Comparison of ENCODE assay signal across 1 cellular context in the genomic region with DNA sequence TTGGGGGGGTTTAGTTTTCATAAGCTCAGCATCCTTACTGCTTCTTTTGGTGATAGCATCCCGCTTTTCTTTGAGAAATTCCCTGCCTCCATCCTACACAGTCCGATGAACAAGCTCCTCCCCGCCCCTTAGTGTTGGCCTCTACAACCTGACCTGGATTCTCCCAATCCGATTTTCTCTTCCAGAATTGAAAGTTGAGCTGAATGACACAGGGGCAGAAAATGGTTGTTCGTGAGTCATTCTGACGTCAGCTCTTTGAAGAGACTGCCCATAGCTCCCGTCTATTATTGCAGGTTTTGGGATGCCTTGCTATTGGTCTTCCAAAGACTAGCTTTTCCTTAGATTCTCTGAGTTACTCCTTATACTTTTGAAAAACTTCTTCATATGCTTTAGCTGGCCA.
TF ChIP-seq lines count a peak whose summit lies in the region.

No MANE protein-coding gene starts in this region.

TF ChIP-seq in HCT116, 20 proteins besides CTCF, POLR2A, EP300 and RAD21:
- TF ChIP-seq, protein P1, sequence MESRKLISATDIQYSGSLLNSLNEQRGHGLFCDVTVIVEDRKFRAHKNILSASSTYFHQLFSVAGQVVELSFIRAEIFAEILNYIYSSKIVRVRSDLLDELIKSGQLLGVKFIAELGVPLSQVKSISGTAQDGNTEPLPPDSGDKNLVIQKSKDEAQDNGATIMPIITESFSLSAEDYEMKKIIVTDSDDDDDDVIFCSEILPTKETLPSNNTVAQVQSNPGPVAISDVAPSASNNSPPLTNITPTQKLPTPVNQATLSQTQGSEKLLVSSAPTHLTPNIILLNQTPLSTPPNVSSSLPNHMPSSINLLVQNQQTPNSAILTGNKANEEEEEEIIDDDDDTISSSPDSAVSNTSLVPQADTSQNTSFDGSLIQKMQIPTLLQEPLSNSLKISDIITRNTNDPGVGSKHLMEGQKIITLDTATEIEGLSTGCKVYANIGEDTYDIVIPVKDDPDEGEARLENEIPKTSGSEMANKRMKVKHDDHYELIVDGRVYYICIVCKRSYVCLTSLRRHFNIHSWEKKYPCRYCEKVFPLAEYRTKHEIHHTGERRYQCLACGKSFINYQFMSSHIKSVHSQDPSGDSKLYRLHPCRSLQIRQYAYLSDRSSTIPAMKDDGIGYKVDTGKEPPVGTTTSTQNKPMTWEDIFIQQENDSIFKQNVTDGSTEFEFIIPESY (IDR thresholded peaks at IDR 0.05; ENCODE audit: extremely low read depth, insufficient replicate concordance, low read length), result no peak
- peak; percentile 84 for TF ChIP-seq FOSL1 (IDR thresholded peaks at IDR 0.05; ENCODE audit: low read depth)
- TF ChIP-seq EZH2 (IDR thresholded peaks at IDR 0.05), result no peak
- TF ChIP-seq CEBPB (IDR thresholded peaks at IDR 0.05; ENCODE audit: low read depth), result no peak
- peak; percentile 54 for TF ChIP-seq JUND (IDR thresholded peaks at IDR 0.05)
